ENCODE assay signal across 8 cellular contexts in genomic region chr17:59783221-59784016, GRCh38.
DNase-seq lines count a peak whose midpoint lies in the region; ATAC-seq, FAIRE-seq and TF ChIP-seq lines count a peak whose summit lies in the region.

No MANE protein-coding gene starts in this region.

- in situ Hi-C loops in HepG2 (cut with HindIII; ENCODE audit: extremely low pct_ligation_motif_present, low pct_unique_long_range_greater_than_20kb) = no loop called here

- H2AFZ ChIP-seq in HepG2 (ENCODE audit: low read length) = no peak overlapping the region

- DNase-seq in AG08395 (ENCODE audit: low spot score) (peak; percentile 28), ascending aorta (ENCODE audit: low spot score in 2 of 2) (no peak), HepG2 (ENCODE audit: low spot score) (no peak), urothelium cell line (ENCODE audit: low spot score) (peak; percentile 41), NCI-H524 treated with DMSO at 0.1 percent for 48 hours (lab: John Stamatoyannopoulos, UW) (no peak), nucleus accumbens (lab: John Stamatoyannopoulos, UW) (no peak)

- H3K4me1 ChIP-seq in HUES6 (ENCODE audit: control insufficient read depth, insufficient read depth, low read length) = peaks cover 49% of the 10 kb centered on the region
- peaks cover 7 to 47% of the 10 kb centered on the region in 2 donors for H3K4me1 ChIP-seq in ascending aorta
- peaks cover 83% of the 10 kb centered on the region for H3K4me1 ChIP-seq in HepG2 (ENCODE audit: insufficient read depth, low read length)

- FAIRE-seq in HepG2 (lab: Jason Lieb, UNC) = no peak
- FAIRE-seq in urothelium cell line (lab: Jason Lieb, UNC) = no peak

- WGBS in HepG2 (ENCODE audit: low lambda C conversion rate) = 87% methylated on average over 5 of the region's 5 CpGs

- POLR2A ChIA-PET in HepG2 (lab: Yijun Ruan, JAX) = interaction anchor here (1.3 to 9.8 kb wide), 3 partner anchors 9 to 57 kb away, joined by 3 to 501 read pairs (median 124); no protein-coding TSS in a partner anchor

- H3K27ac ChIP-seq in HUES6 (ENCODE audit: low read depth, low read length) (peak overlapping the region; percentile 84), ascending aorta (peak overlapping the region; percentile 77 to 88), HepG2 (ENCODE audit: extremely low read length, insufficient read depth, low read length) (peak overlapping the region; percentile 97)

- H3K4me3 ChIP-seq in HUES6 (ENCODE audit: low read depth, low read length) = peak overlapping the region; percentile 17; the same call in 1 of the 2 replicates
- H3K4me3 ChIP-seq in ascending aorta = no peak overlapping the region
- no peak overlapping the region for H3K4me3 ChIP-seq in HepG2 (replicated peaks in 1 of 3; ENCODE audit: insufficient read depth in 1 of 3, low read depth in 2 of 3, low read length in 3 of 3)

- no peak overlapping the region for H3K4me2 ChIP-seq in HepG2 (ENCODE audit: low read depth, low read length)

- H3K9ac ChIP-seq in HUES6 (ENCODE audit: low read length) (peak overlapping the region; percentile 70), HepG2 (ENCODE audit: insufficient read depth, low read depth, low read length) (peak overlapping the region; percentile 83)

- intact Hi-C loops in ascending aorta (cut with DNase I) = no loop called here
- intact Hi-C loops in HepG2 (cut with micrococcal nuclease; ENCODE audit: unreplicated experiment) = loop anchor here (2.0 kb wide), 1 partner anchor 13 kb away; no protein-coding TSS in a partner anchor

- no peaks in the 10 kb centered on the region for H3K9me3 ChIP-seq in HUES6 (ENCODE audit: control insufficient read depth, insufficient read depth, low read depth, low read length)
- no peaks in the 10 kb centered on the region for H3K9me3 ChIP-seq in ascending aorta
- H3K9me3 ChIP-seq in HepG2 (ENCODE audit: low read length) = no peaks in the 10 kb centered on the region

- H3K27me3 ChIP-seq in HUES6 (ENCODE audit: control insufficient read depth, insufficient read depth, low read length) = no peaks in the 10 kb centered on the region
- H3K27me3 ChIP-seq in ascending aorta = no peaks in the 10 kb centered on the region
- H3K27me3 ChIP-seq in HepG2 (ENCODE audit: control insufficient read depth in 1 of 2, insufficient read depth in 2 of 2, low read length in 2 of 2) = no peaks in the 10 kb centered on the region

- BruUV-seq in HepG2 (replicated peaks; lab: Mats Ljungman, UMichigan) = no TSS peak

- no peaks in the 10 kb centered on the region for H4K20me1 ChIP-seq in HepG2 (ENCODE audit: insufficient read depth, low read length)

- no peak for ATAC-seq in HepG2
- no peak for ATAC-seq in HG02642 (IDR thresholded peaks at IDR 0.05; ENCODE audit: poor library complexity, unreplicated experiment)

- H3K36me3 ChIP-seq in HUES6 (ENCODE audit: control insufficient read depth, insufficient read depth, low read length) = peaks cover 6% of the 10 kb centered on the region
- no peaks in the 10 kb centered on the region for H3K36me3 ChIP-seq in ascending aorta
- H3K36me3 ChIP-seq in HepG2 (replicated peaks in 1 of 2; ENCODE audit: control insufficient read depth in 1 of 2, insufficient read depth in 2 of 2, low read length in 2 of 2) = peaks cover 1 to 11% of the 10 kb centered on the region in 2 experiments; a peak in 2 of 5 replicates

- peaks cover 13% of the 10 kb centered on the region for H3K79me2 ChIP-seq in HepG2 (ENCODE audit: insufficient read depth, low read length)

- TF ChIP-seq RAD21 in HepG2 (CRISPR knock-in tag; IDR thresholded peaks at IDR 0.05) = no peak

- CTCF ChIA-PET in HepG2 (lab: Yijun Ruan, JAX; ENCODE audit: low intra/inter-chr PET ratio, low total read pairs) = no interaction called here

- no peak for TF ChIP-seq CTCF in ascending aorta (IDR thresholded peaks at IDR 0.05)
- TF ChIP-seq CTCF in HepG2 (CRISPR knock-in tag; IDR thresholded peaks at IDR 0.05) = no peak

- no peak for TF ChIP-seq POLR2A in HepG2 (IDR thresholded peaks at IDR 0.05; ENCODE audit: insufficient read depth in 1 of 2, low read depth in 2 of 2, low read length in 2 of 2)

- TF ChIP-seq EP300 in HepG2 (IDR thresholded peaks at IDR 0.05; ENCODE audit: low read depth in 2 of 2, low read length in 2 of 2) (no peak), HepG2 (CRISPR knock-in tag; IDR thresholded peaks at IDR 0.05; ENCODE audit: borderline replicate concordance) (no peak)

TF ChIP-seq in HepG2, 621 proteins besides CTCF, POLR2A, EP300 and RAD21:
- TF ChIP-seq BCL6 (CRISPR knock-in tag; IDR thresholded peaks at IDR 0.05) (0 out of 2 replicates have a peak, but pooled peaks have one; percentile 15), SOX5 (CRISPR knock-in tag; IDR thresholded peaks at IDR 0.05; ENCODE audit: borderline replicate concordance) (peak; percentile 8; the same call in 1 of the 2 replicates), ZNF558 (CRISPR knock-in tag; IDR thresholded peaks at IDR 0.05; ENCODE audit: borderline replicate concordance) (no peak), KLF12 (CRISPR knock-in tag; IDR thresholded peaks at IDR 0.05; ENCODE audit: borderline replicate concordance) (no peak), U2AF1 (optimal IDR thresholded peaks at IDR 0.05; ENCODE audit: low read depth, low read length) (no peak), GATAD2A (CRISPR knock-in tag; IDR thresholded peaks at IDR 0.05) (0 out of 2 replicates have a peak, but pooled peaks have one; percentile 4), CREM (IDR thresholded peaks at IDR 0.05) (0 out of 2 replicates have a peak, but pooled peaks have one; percentile 4), CREM (CRISPR knock-in tag; IDR thresholded peaks at IDR 0.05) (no peak)
TF ChIP-seq in HepG2: peak in this region for 4.

Comparison
In these comparisons a context has a peak if more than half of its experiments do, and no peak if none do; other contexts are left out.
1. DNase-seq: peak in AG08395 (single experiment) and urothelium cell line (single experiment); none in ascending aorta (0 of 2), HepG2 (single experiment), NCI-H524 treated with DMSO at 0.1 percent for 48 hours (single experiment) and nucleus accumbens (0 of 56).
2. Peak in every context shown above with its lines, with median percentiles within 50 percentile points of each other: H3K27ac ChIP-seq.